ENCODE assay signal across 1 cellular context in the genomic region with DNA sequence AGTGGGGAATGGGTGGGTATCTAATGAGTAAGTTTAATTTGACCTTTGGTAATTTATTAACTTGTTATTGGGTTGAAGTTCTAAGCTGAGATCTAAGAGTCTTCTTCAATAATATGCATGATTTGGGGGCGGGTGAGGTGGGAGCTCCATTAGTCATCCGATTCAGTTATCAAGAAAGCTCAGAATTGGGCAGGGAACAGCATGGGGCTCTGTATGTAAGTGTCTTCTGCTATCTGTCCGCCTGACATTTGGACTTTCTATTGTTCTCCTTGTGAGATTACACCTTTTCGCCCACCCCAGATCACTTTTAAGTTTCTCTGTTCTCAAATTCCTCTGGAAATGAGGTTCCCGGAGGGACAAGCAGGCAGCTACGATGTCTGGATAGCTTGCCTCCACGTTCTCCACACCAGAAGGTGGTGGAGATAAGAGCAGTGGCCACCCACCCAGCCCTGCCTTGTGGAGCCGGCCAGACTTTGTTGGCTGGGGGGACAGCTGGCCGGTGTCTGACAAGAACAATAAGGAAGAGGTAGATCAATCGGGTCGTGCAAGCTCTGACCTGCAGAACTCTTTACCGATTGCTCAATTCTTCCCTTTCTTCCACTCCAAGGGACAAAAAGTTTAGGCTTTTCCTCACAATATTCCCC.
A peak's percentile ranks its signal among the peaks of the same experiment; 100 is the strongest.
TF ChIP-seq lines count a peak whose summit lies in the region.

No MANE protein-coding gene starts in this region.

TF ChIP-seq in K562, 482 proteins besides CTCF, POLR2A, EP300 and RAD21 (continued from another document and continues in another):
- TF ChIP-seq KLF6 (CRISPR knock-in tag; IDR thresholded peaks at IDR 0.05; ENCODE audit: borderline replicate concordance) = no peak
- TF ChIP-seq ZEB2 (IDR thresholded peaks at IDR 0.05) = peak; percentile 40; the same call in 1 of the 2 replicates
- TF ChIP-seq POLR2AphosphoS5 (IDR thresholded peaks at IDR 0.05; ENCODE audit: control insufficient read depth, insufficient read depth, low read depth, low read length) = peak; percentile 85
- no peak for TF ChIP-seq RFX5 (IDR thresholded peaks at IDR 0.05; ENCODE audit: low read depth, low read length)
- TF ChIP-seq, protein P1, sequence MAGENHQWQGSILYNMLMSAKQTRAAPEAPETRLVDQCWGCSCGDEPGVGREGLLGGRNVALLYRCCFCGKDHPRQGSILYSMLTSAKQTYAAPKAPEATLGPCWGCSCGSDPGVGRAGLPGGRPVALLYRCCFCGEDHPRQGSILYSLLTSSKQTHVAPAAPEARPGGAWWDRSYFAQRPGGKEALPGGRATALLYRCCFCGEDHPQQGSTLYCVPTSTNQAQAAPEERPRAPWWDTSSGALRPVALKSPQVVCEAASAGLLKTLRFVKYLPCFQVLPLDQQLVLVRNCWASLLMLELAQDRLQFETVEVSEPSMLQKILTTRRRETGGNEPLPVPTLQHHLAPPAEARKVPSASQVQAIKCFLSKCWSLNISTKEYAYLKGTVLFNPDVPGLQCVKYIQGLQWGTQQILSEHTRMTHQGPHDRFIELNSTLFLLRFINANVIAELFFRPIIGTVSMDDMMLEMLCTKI (IDR thresholded peaks at IDR 0.05; ENCODE audit: partially characterized antibody) = no peak
- no peak for TF ChIP-seq ZSCAN29 (IDR thresholded peaks at IDR 0.05)
- TF ChIP-seq GATAD2A (IDR thresholded peaks at IDR 0.05) = peak; percentile 80
- no peak for TF ChIP-seq CREB5 (CRISPR knock-in tag; IDR thresholded peaks at IDR 0.05)
- TF ChIP-seq, protein P2, sequence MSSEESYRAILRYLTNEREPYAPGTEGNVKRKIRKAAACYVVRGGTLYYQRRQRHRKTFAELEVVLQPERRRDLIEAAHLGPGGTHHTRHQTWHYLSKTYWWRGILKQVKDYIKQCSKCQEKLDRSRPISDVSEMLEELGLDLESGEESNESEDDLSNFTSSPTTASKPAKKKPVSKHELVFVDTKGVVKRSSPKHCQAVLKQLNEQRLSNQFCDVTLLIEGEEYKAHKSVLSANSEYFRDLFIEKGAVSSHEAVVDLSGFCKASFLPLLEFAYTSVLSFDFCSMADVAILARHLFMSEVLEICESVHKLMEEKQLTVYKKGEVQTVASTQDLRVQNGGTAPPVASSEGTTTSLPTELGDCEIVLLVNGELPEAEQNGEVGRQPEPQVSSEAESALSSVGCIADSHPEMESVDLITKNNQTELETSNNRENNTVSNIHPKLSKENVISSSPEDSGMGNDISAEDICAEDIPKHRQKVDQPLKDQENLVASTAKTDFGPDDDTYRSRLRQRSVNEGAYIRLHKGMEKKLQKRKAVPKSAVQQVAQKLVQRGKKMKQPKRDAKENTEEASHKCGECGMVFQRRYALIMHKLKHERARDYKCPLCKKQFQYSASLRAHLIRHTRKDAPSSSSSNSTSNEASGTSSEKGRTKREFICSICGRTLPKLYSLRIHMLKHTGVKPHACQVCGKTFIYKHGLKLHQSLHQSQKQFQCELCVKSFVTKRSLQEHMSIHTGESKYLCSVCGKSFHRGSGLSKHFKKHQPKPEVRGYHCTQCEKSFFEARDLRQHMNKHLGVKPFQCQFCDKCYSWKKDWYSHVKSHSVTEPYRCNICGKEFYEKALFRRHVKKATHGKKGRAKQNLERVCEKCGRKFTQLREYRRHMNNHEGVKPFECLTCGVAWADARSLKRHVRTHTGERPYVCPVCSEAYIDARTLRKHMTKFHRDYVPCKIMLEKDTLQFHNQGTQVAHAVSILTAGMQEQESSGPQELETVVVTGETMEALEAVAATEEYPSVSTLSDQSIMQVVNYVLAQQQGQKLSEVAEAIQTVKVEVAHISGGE (CRISPR knock-in tag; IDR thresholded peaks at IDR 0.05) = 0 out of 6 replicates have a peak, but pooled peaks of 1 of the 3 experiments have one; percentile 21
- peak; percentile 93 for TF ChIP-seq MTA2 (IDR thresholded peaks at IDR 0.05; ENCODE audit: low read depth)
- TF ChIP-seq, protein P3, sequence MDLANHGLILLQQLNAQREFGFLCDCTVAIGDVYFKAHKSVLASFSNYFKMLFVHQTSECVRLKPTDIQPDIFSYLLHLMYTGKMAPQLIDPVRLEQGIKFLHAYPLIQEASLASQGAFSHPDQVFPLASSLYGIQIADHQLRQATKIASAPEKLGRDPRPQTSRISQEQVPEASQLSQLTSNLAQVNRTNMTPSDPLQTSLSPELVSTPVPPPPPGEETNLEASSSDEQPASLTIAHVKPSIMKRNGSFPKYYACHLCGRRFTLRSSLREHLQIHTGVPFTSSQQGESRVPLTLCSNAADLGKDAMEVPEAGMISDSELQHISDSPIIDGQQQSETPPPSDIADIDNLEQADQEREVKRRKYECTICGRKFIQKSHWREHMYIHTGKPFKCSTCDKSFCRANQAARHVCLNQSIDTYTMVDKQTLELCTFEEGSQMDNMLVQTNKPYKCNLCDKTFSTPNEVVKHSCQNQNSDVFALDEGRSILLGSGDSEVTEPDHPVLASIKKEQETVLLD (IDR thresholded peaks at IDR 0.05) = peak; percentile 66; the same call in 1 of the 2 replicates
- TF ChIP-seq HIVEP1 (CRISPR knock-in tag; IDR thresholded peaks at IDR 0.05) = no peak
- TF ChIP-seq FOXO4 (CRISPR knock-in tag; IDR thresholded peaks at IDR 0.05) = no peak
- no peak for TF ChIP-seq ZNF408 (CRISPR knock-in tag; IDR thresholded peaks at IDR 0.05; ENCODE audit: low read depth)
- 0 out of 2 replicates have a peak, but pooled peaks have one; percentile 75 for TF ChIP-seq TARDBP (IDR thresholded peaks at IDR 0.05)
- no peak for TF ChIP-seq ZNF133 (CRISPR knock-in tag; IDR thresholded peaks at IDR 0.05)
- TF ChIP-seq PPARD (CRISPR knock-in tag; IDR thresholded peaks at IDR 0.05) = no peak
- TF ChIP-seq ZNF778 (CRISPR knock-in tag; IDR thresholded peaks at IDR 0.05) = no peak
- no peak for TF ChIP-seq NR2C2 (CRISPR knock-in tag; IDR thresholded peaks at IDR 0.05)
- TF ChIP-seq NR2C2 (tag; IDR thresholded peaks at IDR 0.05) = no peak
- TF ChIP-seq KAT8 (IDR thresholded peaks at IDR 0.05; ENCODE audit: low read depth) = no peak
- no peak for TF ChIP-seq ETV6 (IDR thresholded peaks at IDR 0.05; ENCODE audit: borderline replicate concordance in 1 of 2, low read depth in 2 of 2, low read length in 1 of 2)
- no peak for TF ChIP-seq ETV6 (CRISPR knock-in tag; IDR thresholded peaks at IDR 0.05; ENCODE audit: borderline replicate concordance)
- no peak for TF ChIP-seq XRCC4 (IDR thresholded peaks at IDR 0.05; ENCODE audit: extremely low read depth, insufficient read depth, insufficient read length)
- TF ChIP-seq ZNF76 (CRISPR knock-in tag; IDR thresholded peaks at IDR 0.05; ENCODE audit: borderline replicate concordance) = no peak
- no peak for TF ChIP-seq CCAR2 (IDR thresholded peaks at IDR 0.05; ENCODE audit: low read depth, low read length)
- TF ChIP-seq STAT5B (CRISPR knock-in tag; IDR thresholded peaks at IDR 0.05) = no peak
- no peak for TF ChIP-seq SP1 (CRISPR knock-in tag; IDR thresholded peaks at IDR 0.05)
- no peak for TF ChIP-seq JUN (IDR thresholded peaks at IDR 0.05; ENCODE audit: borderline replicate concordance, low read depth, low read length)
- TF ChIP-seq JUN (CRISPR knock-in tag; IDR thresholded peaks at IDR 0.05; ENCODE audit: borderline replicate concordance) = no peak
- no peak for TF ChIP-seq ERF (CRISPR knock-in tag; IDR thresholded peaks at IDR 0.05)
- no peak for TF ChIP-seq KLF1 (tag; IDR thresholded peaks at IDR 0.05)
- TF ChIP-seq ZBTB49 (CRISPR knock-in tag; IDR thresholded peaks at IDR 0.05; ENCODE audit: borderline replicate concordance) = no peak
- TF ChIP-seq CGGBP1 (CRISPR knock-in tag; IDR thresholded peaks at IDR 0.05) = no peak
